Comparison of ENCODE assay signal across 21 cellular contexts in genomic region chr14:100402631-100403030, GRCh38. TPM values are rescaled to one million over a fixed set of nuclear protein-coding genes. Genes with fewer than 3 reads are reported as not detected.
A peak's percentile ranks its signal among the peaks of the same experiment; 100 is the strongest.
DNase-seq lines count a peak whose midpoint lies in the region; ATAC-seq and TF ChIP-seq lines count a peak whose summit lies in the region.
"Had no signal": no experiment of that assay in that cellular context is flagged by ENCODE, and none has a peak within 500 bp of the region (broad histone marks: within the 10 kb centered on the region; RNA-seq: fewer than 3 reads in every experiment).

No MANE protein-coding gene starts in this region.

- TF ChIP-seq CTCF in neutrophil (IDR thresholded peaks at IDR 0.05) (no peak), colonic mucosa (IDR thresholded peaks at IDR 0.05) (no peak)

- no peak overlapping the region for H3K4me3 ChIP-seq in neutrophil (ENCODE audit: low read depth in 1 of 2, low read length in 1 of 2)
- no peak overlapping the region for H3K4me3 ChIP-seq in neuronal stem cell (ENCODE audit: low read length in 2 of 2)
- no peak overlapping the region for H3K4me3 ChIP-seq in colonic mucosa
- H3K4me3 ChIP-seq: heart right ventricle, lower lobe of right lung, ovary, sigmoid colon, thyroid gland had no signal

- H3K9ac ChIP-seq in neuronal stem cell (ENCODE audit: low read depth, low read length, poor library complexity) (no peak overlapping the region), colonic mucosa (ENCODE audit: low read depth in 2 of 2, low read length in 2 of 2) (peak overlapping the region in 1 of 2 donors; percentile 6)

- no peak overlapping the region for H4K91ac ChIP-seq in neuronal stem cell (ENCODE audit: low read depth, low read length, poor library complexity)

- H3K27me3 ChIP-seq in neutrophil, result no peaks in the 10 kb centered on the region
- no peaks in the 10 kb centered on the region for H3K27me3 ChIP-seq in neuronal stem cell (ENCODE audit: control insufficient read depth in 3 of 3, insufficient read depth in 3 of 3, low read depth in 1 of 3, low read length in 3 of 3)
- no peaks in the 10 kb centered on the region for H3K27me3 ChIP-seq in colonic mucosa
- H3K27me3 ChIP-seq: heart right ventricle, ovary, sigmoid colon, thyroid gland had no signal

- no peak overlapping the region for H3K18ac ChIP-seq in neuronal stem cell (ENCODE audit: low read length)

- H3K27ac ChIP-seq in neutrophil, result peak overlapping the region; percentile 78
- H3K27ac ChIP-seq in neuronal stem cell (replicated peaks; ENCODE audit: low read length), result no peak overlapping the region
- no peak overlapping the region for H3K27ac ChIP-seq in colonic mucosa
- H3K27ac ChIP-seq: heart right ventricle, lower lobe of right lung, ovary, sigmoid colon, thyroid gland had no signal

- no peak overlapping the region for H3K14ac ChIP-seq in neuronal stem cell (ENCODE audit: low read length)

- intact Hi-C loops in colonic mucosa (cut with DNase I), result no loop called here

- ATAC-seq in GM21515 (IDR thresholded peaks at IDR 0.05; ENCODE audit: unreplicated experiment), result no peak
- ATAC-seq: activated CD8-positive, alpha-beta T cell treated with anti-CD3 and anti-CD28 coated beads for 36 hours; HCT116; lower lobe of right lung had no signal

- no peak overlapping the region for H2BK15ac ChIP-seq in neuronal stem cell (ENCODE audit: low read length)

- H3K4ac ChIP-seq in neuronal stem cell (ENCODE audit: low read length), result no peak overlapping the region

- peaks cover 76 to 81% of the 10 kb centered on the region in 2 experiments for H3K4me1 ChIP-seq in neutrophil (ENCODE audit: control insufficient read depth in 1 of 2, insufficient read depth in 1 of 2, low read depth in 1 of 2, low read length in 1 of 2)
- H3K4me1 ChIP-seq in neuronal stem cell (ENCODE audit: control insufficient read depth in 2 of 2, insufficient read depth in 1 of 2, low read depth in 1 of 2, low read length in 2 of 2), result peaks cover 22 to 54% of the 10 kb centered on the region in 2 donors
- peaks cover 11% of the 10 kb centered on the region for H3K4me1 ChIP-seq in colonic mucosa
- H3K4me1 ChIP-seq: thyroid gland had no signal

- WGBS in neuronal stem cell (ENCODE audit: extremely low coverage in 2 of 2, insufficient read length in 2 of 2, insufficient replicate concordance in 1 of 2), 2 donors, result no CpG with 5 or more reads among the region's 7 CpGs

- H4K8ac ChIP-seq in neuronal stem cell (ENCODE audit: low read depth, low read length), result no peak overlapping the region

- H3K23ac ChIP-seq in neuronal stem cell (ENCODE audit: low read depth, low read length, poor library complexity), result no peak overlapping the region

- no peaks in the 10 kb centered on the region for H3K36me3 ChIP-seq in neutrophil
- no peaks in the 10 kb centered on the region for H3K36me3 ChIP-seq in neuronal stem cell (replicated peaks in 1 of 2; ENCODE audit: control insufficient read depth in 2 of 2, insufficient read depth in 2 of 2, low read length in 2 of 2)
- H3K36me3 ChIP-seq in colonic mucosa, result no peaks in the 10 kb centered on the region
- H3K36me3 ChIP-seq: lower lobe of right lung, ovary, sigmoid colon, thyroid gland had no signal

- no peak overlapping the region for H2BK12ac ChIP-seq in neuronal stem cell (ENCODE audit: low read length)

- no peak overlapping the region for H2BK5ac ChIP-seq in neuronal stem cell (ENCODE audit: low read length)

- no peaks in the 10 kb centered on the region for H3K79me1 ChIP-seq in neuronal stem cell (ENCODE audit: low read depth, low read length)

- H3K4me2 ChIP-seq in neuronal stem cell (ENCODE audit: insufficient read depth, low read length, poor library complexity, severe bottlenecking), result no peak overlapping the region

- peak; percentile 42 for DNase-seq in EL
- DNase-seq in NCI-H1105 (lab: John Stamatoyannopoulos, UW), result peak; percentile 42
- peak; percentile 45 for DNase-seq in dermis blood vessel endothelial cell
- no peak for DNase-seq in neuronal stem cell (ENCODE audit: low spot score)
- DNase-seq in colonic mucosa, result no peak
- DNase-seq: activated CD8-positive, alpha-beta T cell treated with anti-CD3 and anti-CD28 coated beads for 36 hours; activated naive CD4-positive, alpha-beta T cell treated with anti-CD3 and anti-CD28 coated beads for 36 hours; activated T-cell treated with anti-CD3 and anti-CD28 coated beads, Interleukin-2, amount 50 U/mL, for 24 hours; Calu3; cerebellar nuclear complex; effector memory CD4-positive, alpha-beta T cell; heart right ventricle; lower lobe of right lung; ovary; sigmoid colon; stimulated activated CD4-positive, alpha-beta T cell treated with anti-CD3 and anti-CD28 coated beads, Interleukin-1b, Interleukin-23, amount 100 ng/mL, for 48 hours; stimulated activated naive CD4-positive, alpha-beta T cell treated with Interleukin-2 at 50 U/mL for 16 hours; thyroid gland had no signal

- no peak overlapping the region for H2AFZ ChIP-seq in neuronal stem cell (ENCODE audit: low read length)

- no peaks in the 10 kb centered on the region for H3K9me3 ChIP-seq in neutrophil
- H3K9me3 ChIP-seq in neuronal stem cell (replicated peaks in 1 of 2; ENCODE audit: control insufficient read depth in 2 of 2, insufficient read depth in 1 of 2, low read depth in 1 of 2, low read length in 2 of 2), result no peaks in the 10 kb centered on the region
- H3K9me3 ChIP-seq in colonic mucosa, result no peaks in the 10 kb centered on the region
- H3K9me3 ChIP-seq: heart right ventricle, lower lobe of right lung, ovary, sigmoid colon, thyroid gland had no signal

- no peak overlapping the region for H2BK120ac ChIP-seq in neuronal stem cell (ENCODE audit: low read depth, low read length)

- H2AK5ac ChIP-seq in neuronal stem cell (ENCODE audit: low read depth, low read length), result no peak overlapping the region

RNA-seq across cellular contexts. Expression of gene WDR25, which starts 26.3 kb away (rescaled TPM):
- total RNA-seq in dermis blood vessel endothelial cell, result 27.8 and 29.3 TPM in 2 replicates
- polyA plus RNA-seq in neuronal stem cell (2013, experiment 1 of 2), result 8.7 TPM
- 9.9 TPM for polyA plus RNA-seq in neuronal stem cell (2013, experiment 2 of 2)
- total RNA-seq in colonic mucosa, result 10 to 100 TPM in 1 of 2 donors, 1 to 10 TPM in 1; 5.8 to 12.4 TPM

Comparison
In these comparisons a context has a peak if more than half of its experiments do, and no peak if none do; other contexts are left out.
1. DNase-seq: peak in EL (single experiment), NCI-H1105 (single experiment) and dermis blood vessel endothelial cell (single experiment); none in neuronal stem cell (single experiment) and colonic mucosa (single experiment).